26 cellular contexts compared by ENCODE assay signal in the genomic region with DNA sequence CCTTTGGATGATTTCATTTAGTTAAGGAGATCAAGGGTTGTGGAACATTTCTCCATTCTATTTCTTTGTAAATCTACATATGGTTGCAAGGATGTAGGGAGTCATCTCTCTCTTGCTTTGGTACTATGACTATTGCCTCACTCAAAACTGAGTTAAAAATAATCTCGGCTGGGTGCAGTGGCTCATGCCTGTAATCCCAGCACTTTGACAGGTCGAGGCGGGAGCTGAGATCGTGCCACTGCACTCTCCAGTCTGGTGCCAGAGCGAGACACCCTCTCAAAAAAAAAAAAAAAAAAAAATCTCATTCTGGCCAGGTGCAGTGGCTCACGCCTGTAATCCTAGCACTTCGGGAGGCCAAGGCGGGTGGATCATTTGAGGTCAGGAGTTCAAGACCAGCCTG.
"Had no signal": no experiment of that assay in that cellular context is flagged by ENCODE, and none has a peak within 500 bp of the region (broad histone marks: within the 10 kb centered on the region; RNA-seq: fewer than 3 reads in every experiment).

No MANE protein-coding gene starts in this region.

- DNase-seq: naive thymus-derived CD4-positive, alpha-beta T cell; natural killer cell; nephron progenitor cell; nucleus accumbens; pancreas; posterior cingulate gyrus; retina; right cardiac atrium; right lobe of liver; sigmoid colon; small intestine; stimulated activated CD4-positive, alpha-beta T cell treated with anti-CD3 and anti-CD28 coated beads, Interleukin-15, amount 100 ng/mL, for 24 hours; stimulated activated CD4-positive, alpha-beta T cell treated with anti-CD3 and anti-CD28 coated beads, Interleukin-2, amount 100 ng/mL, for 24 hours; stimulated activated CD4-positive, alpha-beta T cell treated with anti-CD3 and anti-CD28 coated beads, Interleukin-2, amount 100 ng/mL, for 48 hours; stimulated activated CD4-positive, alpha-beta T cell treated with anti-CD3 and anti-CD28 coated beads, Interleukin-4, amount 100 ng/mL, for 24 hours; stimulated activated naive B cell treated with anti-CD40 and anti-IgM and Interleukin-4, amounts not matched to agents 10 μg/mL and 1 μg/mL and 100 μg/mL, for 72 hours; stimulated activated naive CD4-positive, alpha-beta T cell treated with Interleukin-2 at 50 U/mL for 16 hours; stomach; thyroid gland; trophoblast cell; upper lobe of left lung had no signal

- H3K4me3 ChIP-seq: pancreas, right lobe of liver, sigmoid colon, stomach, thoracic aorta, thyroid gland, tibial nerve, upper lobe of left lung, vagina had no signal

- H3K9me3 ChIP-seq: neutrophil, pancreas, right lobe of liver, sigmoid colon, stomach, thoracic aorta, thyroid gland, tibial nerve, upper lobe of left lung, vagina had no signal

- H3K36me3 ChIP-seq: neutrophil, pancreas, right lobe of liver, sigmoid colon, stomach, thoracic aorta, thyroid gland, tibial nerve, upper lobe of left lung, vagina had no signal

- H3K27ac ChIP-seq: neutrophil, pancreas, right lobe of liver, sigmoid colon, stomach, thoracic aorta, thyroid gland, tibial nerve, upper lobe of left lung, vagina had no signal

- H3K27me3 ChIP-seq: neutrophil, pancreas, right lobe of liver, sigmoid colon, stomach, thyroid gland, tibial nerve, upper lobe of left lung, vagina had no signal

- H3K4me1 ChIP-seq: sigmoid colon, tibial nerve, upper lobe of left lung, vagina had no signal

- ATAC-seq: naive thymus-derived CD4-positive, alpha-beta T cell; natural killer cell; pancreas; right lobe of liver; stimulated activated effector memory CD8-positive, alpha-beta T cell treated with anti-CD3 and anti-CD28 coated beads, Interleukin-12 subunit alpha, Interleukin-12 subunit beta, amount 100 ng/mL, for 72 hours; stimulated activated naive B cell treated with anti-CD40 and anti-IgM and Interleukin-4, amounts not matched to agents 10 μg/mL and 1 μg/mL and 100 μg/mL, for 72 hours had no signal
